Comparison of ENCODE assay signal across 12 cellular contexts in genomic region chr14:90400904-90401561, GRCh38. TPM values are rescaled to one million over a fixed set of nuclear protein-coding genes. Genes with fewer than 3 reads are reported as not detected.
DNase-seq lines count a peak whose midpoint lies in the region; ATAC-seq, FAIRE-seq and TF ChIP-seq lines count a peak whose summit lies in the region.
"Had no signal": no experiment of that assay in that cellular context is flagged by ENCODE, and none has a peak within 500 bp of the region (broad histone marks: within the 10 kb centered on the region; RNA-seq: fewer than 3 reads in every experiment).

No MANE protein-coding gene starts in this region.

- H3K27me3 Mint-ChIP-seq in activated naive CD8-positive, alpha-beta T cell treated with anti-CD3 and anti-CD28 coated beads, Interleukin-2, amount 10 ng/mL, durations not matched to agents 7 days and 5 days = no peaks in the 10 kb centered on the region

- peaks cover 50% of the 10 kb centered on the region for H3K4me1 Mint-ChIP-seq in activated naive CD8-positive, alpha-beta T cell treated with anti-CD3 and anti-CD28 coated beads, Interleukin-2, amount 10 ng/mL, durations not matched to agents 7 days and 5 days

- TF ChIP-seq EP300 in HepG2 (IDR thresholded peaks at IDR 0.05; ENCODE audit: low read depth in 2 of 2, low read length in 2 of 2) (no peak), HepG2 (CRISPR knock-in tag; IDR thresholded peaks at IDR 0.05; ENCODE audit: borderline replicate concordance) (no peak)

- in situ Hi-C loops in HepG2 (cut with HindIII; ENCODE audit: extremely low pct_ligation_motif_present, low pct_unique_long_range_greater_than_20kb) = loop anchor here (10.0 kb wide), 1 partner anchor 294 kb away; no protein-coding TSS in a partner anchor

- POLR2A ChIA-PET in HepG2 (lab: Yijun Ruan, JAX) = no interaction called here
- POLR2A ChIA-PET in activated naive CD8-positive, alpha-beta T cell treated with anti-CD3 and anti-CD28 coated beads, Interleukin-2, amount 10 ng/mL, durations not matched to agents 7 days and 5 days (lab: Charles Lee) = interaction anchor here (0.5 to 10.1 kb wide), 3 partner anchors 17 to 84 kb away, joined by 3 to 386 read pairs (median 5); no protein-coding TSS in a partner anchor

- CTCF ChIA-PET in HepG2 (lab: Yijun Ruan, JAX; ENCODE audit: low intra/inter-chr PET ratio, low total read pairs) = interaction anchor here (2.5 to 3.5 kb wide), 2 partner anchors 117 to 297 kb away, joined by 44 to 54 read pairs; no protein-coding TSS in a partner anchor

- H3K4me2 ChIP-seq in HepG2 (ENCODE audit: low read depth, low read length) = no peak overlapping the region

- H3K4me1 ChIP-seq in HepG2 (ENCODE audit: insufficient read depth, low read length) = peaks cover 37% of the 10 kb centered on the region
- peaks cover 0 to 28% (median 7%) of the 10 kb centered on the region in 4 donors for H3K4me1 ChIP-seq in right lobe of liver
- H3K4me1 ChIP-seq in muscle layer of colon (ENCODE audit: insufficient read depth, low read length) = peaks cover 66% of the 10 kb centered on the region

- TF ChIP-seq CTCF in HepG2 (CRISPR knock-in tag; IDR thresholded peaks at IDR 0.05) (no peak), right lobe of liver (IDR thresholded peaks at IDR 0.05) (no peak)

- H4K20me1 ChIP-seq in HepG2 (ENCODE audit: insufficient read depth, low read length) = peaks cover 26% of the 10 kb centered on the region

- H2AFZ ChIP-seq in HepG2 (ENCODE audit: low read length) = no peak overlapping the region

- TF ChIP-seq POLR2A in HepG2 (IDR thresholded peaks at IDR 0.05; ENCODE audit: insufficient read depth in 1 of 2, low read depth in 2 of 2, low read length in 2 of 2) (no peak), right lobe of liver (IDR thresholded peaks at IDR 0.05) (no peak)

- no peak overlapping the region for H3K9ac ChIP-seq in HepG2 (ENCODE audit: insufficient read depth, low read depth, low read length)
- H3K9ac ChIP-seq in muscle layer of colon (ENCODE audit: low read length) = peak overlapping the region; percentile 71

- FAIRE-seq in HepG2 (lab: Jason Lieb, UNC) = no peak
- FAIRE-seq: small intestine had no signal

- peaks cover 0 to 4% of the 10 kb centered on the region in 2 experiments; a peak in 1 of 5 replicates for H3K27me3 ChIP-seq in HepG2 (ENCODE audit: control insufficient read depth in 1 of 2, insufficient read depth in 2 of 2, low read length in 2 of 2)
- no peaks in the 10 kb centered on the region for H3K27me3 ChIP-seq in right lobe of liver
- H3K27me3 ChIP-seq in muscle layer of colon (ENCODE audit: control insufficient read depth in 1 of 2, insufficient read depth in 2 of 2, low read length in 2 of 2) = no peaks in the 10 kb centered on the region
- H3K27me3 ChIP-seq: colonic mucosa had no signal

- H3K4me3 ChIP-seq in HepG2 (replicated peaks in 1 of 3; ENCODE audit: insufficient read depth in 1 of 3, low read depth in 2 of 3, low read length in 3 of 3) (no peak overlapping the region), right lobe of liver (no peak overlapping the region), muscle layer of colon (ENCODE audit: low read depth in 1 of 2, low read length in 2 of 2) (no peak overlapping the region)
- H3K4me3 ChIP-seq: colonic mucosa had no signal

- H3K79me2 ChIP-seq in HepG2 (ENCODE audit: insufficient read depth, low read length) = peaks cover 32% of the 10 kb centered on the region

- 92% methylated on average over 7 of the region's 7 CpGs for WGBS in HepG2 (ENCODE audit: low lambda C conversion rate)
- WGBS in right lobe of liver (ENCODE audit: insufficient coverage, low coverage, low lambda C conversion rate, missing lambda C conversion rate) = 75% methylated on average over 7 of the region's 7 CpGs

- H3K4me3 Mint-ChIP-seq in activated naive CD8-positive, alpha-beta T cell treated with anti-CD3 and anti-CD28 coated beads, Interleukin-2, amount 10 ng/mL, durations not matched to agents 7 days and 5 days = peak overlapping the region; percentile 96

- no peak overlapping the region for H3K27ac ChIP-seq in HepG2 (ENCODE audit: extremely low read length, insufficient read depth, low read length)
- H3K27ac ChIP-seq in right lobe of liver = peak overlapping the region in 1 of 3 donors; percentile 2
- peak overlapping the region; percentile 67 for H3K27ac ChIP-seq in muscle layer of colon (ENCODE audit: low read depth, low read length)
- H3K27ac ChIP-seq: colonic mucosa had no signal

- TF ChIP-seq RAD21 in HepG2 (CRISPR knock-in tag; IDR thresholded peaks at IDR 0.05) = no peak

- H3K9me3 Mint-ChIP-seq in activated naive CD8-positive, alpha-beta T cell treated with anti-CD3 and anti-CD28 coated beads, Interleukin-2, amount 10 ng/mL, durations not matched to agents 7 days and 5 days = no peaks in the 10 kb centered on the region

- H3K27ac Mint-ChIP-seq in activated naive CD8-positive, alpha-beta T cell treated with anti-CD3 and anti-CD28 coated beads, Interleukin-2, amount 10 ng/mL, durations not matched to agents 7 days and 5 days = peak overlapping the region; percentile 54

- intact Hi-C loops in HepG2 (cut with micrococcal nuclease; ENCODE audit: unreplicated experiment) (no loop called here), right lobe of liver (cut with DNase I) (no loop called here)

- H3K36me3 Mint-ChIP-seq in activated naive CD8-positive, alpha-beta T cell treated with anti-CD3 and anti-CD28 coated beads, Interleukin-2, amount 10 ng/mL, durations not matched to agents 7 days and 5 days = peaks cover 64% of the 10 kb centered on the region

- ATAC-seq in HepG2 (no peak), right lobe of liver (no peak), HG03342 (IDR thresholded peaks at IDR 0.05; ENCODE audit: unreplicated experiment) (no peak)
- no peak for ATAC-seq in activated naive CD8-positive, alpha-beta T cell treated with anti-CD3 and anti-CD28 coated beads, Interleukin-2, amount 10 ng/mL, durations not matched to agents 7 days and 5 days (ENCODE audit: low read depth)

- DNase-seq in HepG2 (ENCODE audit: low spot score) (peak; percentile 31), right lobe of liver (no peak), NCI-H1930 (lab: John Stamatoyannopoulos, UW) (no peak), DMS114 treated with DMSO at 0.1 percent for 48 hours (lab: John Stamatoyannopoulos, UW; ENCODE audit: unreplicated experiment) (no peak), hepatic stellate cell (ENCODE audit: low spot score) (no peak)
- DNase-seq in activated naive CD8-positive, alpha-beta T cell treated with anti-CD3 and anti-CD28 coated beads, Interleukin-2, amount 10 ng/mL, durations not matched to agents 7 days and 5 days = no peak
- DNase-seq: colonic mucosa; MM.1S; NK-92 treated with Interleukin-12 subunit alpha and Interleukin-12 subunit beta, amount 100 ng/mL, for 24 hours; small intestine had no signal

- H3K36me3 ChIP-seq in HepG2 (replicated peaks in 1 of 2; ENCODE audit: control insufficient read depth in 1 of 2, insufficient read depth in 2 of 2, low read length in 2 of 2) = peaks cover 27 to 57% of the 10 kb centered on the region in 2 experiments
- H3K36me3 ChIP-seq in right lobe of liver = peaks cover 12 to 56% (median 44%) of the 10 kb centered on the region in 4 donors
- H3K36me3 ChIP-seq in muscle layer of colon (ENCODE audit: insufficient read depth, low read length) = peaks cover 63% of the 10 kb centered on the region

- BruUV-seq in HepG2 (replicated peaks; lab: Mats Ljungman, UMichigan) = no TSS peak

- H3K9me3 ChIP-seq in HepG2 (ENCODE audit: low read length) (no peaks in the 10 kb centered on the region), right lobe of liver (no peaks in the 10 kb centered on the region), muscle layer of colon (ENCODE audit: low read length) (no peaks in the 10 kb centered on the region)
- H3K9me3 ChIP-seq: colonic mucosa had no signal

TF ChIP-seq in HepG2, 621 proteins besides CTCF, POLR2A, EP300 and RAD21:
- TF ChIP-seq SOX13 (IDR thresholded peaks at IDR 0.05) (no peak), SOX13 (CRISPR knock-in tag; conservative IDR thresholded peaks at IDR 0.05 in 1 of 2, IDR thresholded peaks at IDR 0.05 in 1 of 2) (0 out of 4 replicates have a peak, but pooled peaks of 1 of the 2 experiments have one; percentile 26), KDM5A (IDR thresholded peaks at IDR 0.05; ENCODE audit: borderline replicate concordance, low read length) (no peak)

RNA-seq across cellular contexts. Expression of gene CALM1, which starts 4.2 kb away (rescaled TPM):
- 238 and 346 TPM in 2 replicates for total RNA-seq in HepG2 (2016; rRNA removed; fragmentation: Illumina TruSeq; extraction: Trizol)
- 29.6 and 47.4 TPM in 2 replicates for total RNA-seq in HepG2 (2016; cell fraction: cytosol; rRNA removed; fragmentation: Illumina TruSeq; extraction: Trizol; ENCODE audit: low read depth)
- total RNA-seq in HepG2 (2016; cell fraction: insoluble cytoplasmic fraction; rRNA removed; fragmentation: Illumina TruSeq; extraction: Trizol) = 242 and 366 TPM in 2 replicates
- total RNA-seq in HepG2 (2016; cell fraction: membrane; rRNA removed; fragmentation: Illumina TruSeq; extraction: Trizol) = 98.2 and 111 TPM in 2 replicates
- total RNA-seq in HepG2 (2016; cell fraction: nucleus; rRNA removed; fragmentation: Illumina TruSeq; extraction: Trizol) = 91.7 and 108 TPM in 2 replicates
- 80.5 and 110 TPM in 2 replicates for polyA plus RNA-seq in HepG2 (2011; rRNA removed)
- 96.0 and 112 TPM in 2 replicates for polyA plus RNA-seq in HepG2 (2011; cell fraction: cytosol; rRNA removed)
- 50.1 and 52.3 TPM in 2 replicates for polyA plus RNA-seq in HepG2 (2011; cell fraction: nucleus; rRNA removed)
- polyA plus RNA-seq in HepG2 (2012) = 119 and 120 TPM in 2 replicates
- polyA plus RNA-seq in HepG2 (2016; cell fraction: cytosol; fragmentation: Illumina TruSeq; extraction: Trizol; ENCODE audit: low read depth) = 40.5 and 51.9 TPM in 2 replicates
- 366 and 395 TPM in 2 replicates for polyA plus RNA-seq in HepG2 (2016; cell fraction: insoluble cytoplasmic fraction; fragmentation: Illumina TruSeq; extraction: Trizol; ENCODE audit: low read depth)
- 92.6 and 101 TPM in 2 replicates for polyA plus RNA-seq in HepG2 (2016; cell fraction: membrane; fragmentation: Illumina TruSeq; extraction: Trizol; ENCODE audit: low read depth)
- polyA plus RNA-seq in HepG2 (2016; cell fraction: nucleus; fragmentation: Illumina TruSeq; extraction: Trizol; ENCODE audit: insufficient read depth, low read depth) = 160 and 164 TPM in 2 replicates
- 189 and 213 TPM in 2 replicates for polyA minus RNA-seq in HepG2 (2011; rRNA and poly(A)+ RNA removed; ENCODE audit: low replicate concordance)
- 93.2 and 109 TPM in 2 replicates for polyA minus RNA-seq in HepG2 (2011; cell fraction: cytosol; rRNA and poly(A)+ RNA removed)
- polyA minus RNA-seq in HepG2 (2011; cell fraction: nucleus; rRNA and poly(A)+ RNA removed) = 128 and 155 TPM in 2 replicates
- total RNA-seq in right lobe of liver = 100 to 1,000 TPM; 143 to 207 (median 161) TPM
- 100 to 1,000 TPM; 682 to 687 TPM for total RNA-seq in activated naive CD8-positive, alpha-beta T cell treated with anti-CD3 and anti-CD28 coated beads, Interleukin-2, amount 10 ng/mL, durations not matched to agents 7 days and 5 days
